In genomic region chr10:103590060-103590459, GRCh38 we compare ENCODE assay signal across 2 cellular contexts.
TF ChIP-seq lines count a peak whose summit lies in the region.

No MANE protein-coding gene starts in this region.

TF ChIP-seq in H1, 55 proteins besides CTCF, POLR2A, EP300 and RAD21:
- TF ChIP-seq HDAC2 (IDR thresholded peaks at IDR 0.05; ENCODE audit: borderline replicate concordance in 1 of 2, low read depth in 2 of 2, low read length in 2 of 2) (no peak), HDAC6 (IDR thresholded peaks at IDR 0.05; ENCODE audit: low read depth, low read length) (no peak), BRCA1 (IDR thresholded peaks at IDR 0.05; ENCODE audit: low read depth, low read length) (no peak), SP4 (IDR thresholded peaks at IDR 0.05; ENCODE audit: low read length) (no peak), TEAD4 (IDR thresholded peaks at IDR 0.05; ENCODE audit: low read depth, low read length) (no peak), BACH1 (IDR thresholded peaks at IDR 0.05; ENCODE audit: low read length) (no peak), RFX5 (IDR thresholded peaks at IDR 0.05; ENCODE audit: borderline replicate concordance, low read depth, low read length) (no peak), TCF12 (IDR thresholded peaks at IDR 0.05; ENCODE audit: low read depth, low read length) (no peak), EZH2 (IDR thresholded peaks at IDR 0.05; ENCODE audit: low read depth, low read length, severe bottlenecking) (no peak), FOSL1 (IDR thresholded peaks at IDR 0.05; ENCODE audit: insufficient read depth, low read depth, low read length) (no peak), CREB1 (IDR thresholded peaks at IDR 0.05) (no peak), RXRA (IDR thresholded peaks at IDR 0.05; ENCODE audit: insufficient read depth, low read depth, low read length) (no peak), POU5F1 (IDR thresholded peaks at IDR 0.05; ENCODE audit: low read depth, low read length) (no peak), KDM1A (IDR thresholded peaks at IDR 0.05; ENCODE audit: borderline replicate concordance, low read length) (no peak), NANOG (IDR thresholded peaks at IDR 0.05; ENCODE audit: insufficient read depth, low read depth, low read length, poor library complexity, severe bottlenecking) (no peak), KDM5A (IDR thresholded peaks at IDR 0.05; ENCODE audit: low read length) (no peak), ATF2 (IDR thresholded peaks at IDR 0.05; ENCODE audit: low read length) (no peak), RNF2 (IDR thresholded peaks at IDR 0.05; ENCODE audit: borderline replicate concordance, low read depth, low read length, missing control alignments, poor library complexity, severe bottlenecking) (no peak)
TF ChIP-seq in H1: peak in this region for 0.

TF ChIP-seq in HepG2, 621 proteins besides CTCF, POLR2A, EP300 and RAD21:
- TF ChIP-seq ATF7 (IDR thresholded peaks at IDR 0.05): no peak
- no peak for TF ChIP-seq ATF7 (CRISPR knock-in tag; IDR thresholded peaks at IDR 0.05)
- TF ChIP-seq ZSCAN25 (CRISPR knock-in tag; IDR thresholded peaks at IDR 0.05): no peak
- TF ChIP-seq ZNF772 (CRISPR knock-in tag; IDR thresholded peaks at IDR 0.05): no peak
- TF ChIP-seq ZBTB20 (CRISPR knock-in tag; IDR thresholded peaks at IDR 0.05; ENCODE audit: borderline replicate concordance, low read depth): no peak
- no peak for TF ChIP-seq ZNF460 (CRISPR knock-in tag; IDR thresholded peaks at IDR 0.05; ENCODE audit: borderline replicate concordance)
- no peak for TF ChIP-seq THAP7 (CRISPR knock-in tag; IDR thresholded peaks at IDR 0.05)
- TF ChIP-seq ZNF362 (CRISPR knock-in tag; IDR thresholded peaks at IDR 0.05; ENCODE audit: borderline replicate concordance): no peak
- TF ChIP-seq CHD2 (IDR thresholded peaks at IDR 0.05; ENCODE audit: low read depth, low read length): no peak
- TF ChIP-seq ZNF550 (CRISPR knock-in tag; IDR thresholded peaks at IDR 0.05; ENCODE audit: borderline replicate concordance): no peak
- TF ChIP-seq SP2 (CRISPR knock-in tag; IDR thresholded peaks at IDR 0.05): no peak
- TF ChIP-seq LBX2 (CRISPR knock-in tag; IDR thresholded peaks at IDR 0.05; ENCODE audit: borderline replicate concordance): no peak
- TF ChIP-seq ZFP90 (CRISPR knock-in tag; IDR thresholded peaks at IDR 0.05; ENCODE audit: borderline replicate concordance): no peak
- no peak for TF ChIP-seq HOMEZ (CRISPR knock-in tag; IDR thresholded peaks at IDR 0.05; ENCODE audit: low read depth)
- TF ChIP-seq SRY (CRISPR knock-in tag; IDR thresholded peaks at IDR 0.05): no peak
- no peak for TF ChIP-seq ZNF101 (CRISPR knock-in tag; IDR thresholded peaks at IDR 0.05; ENCODE audit: borderline replicate concordance, low read depth)
- TF ChIP-seq ZNF121 (CRISPR knock-in tag; IDR thresholded peaks at IDR 0.05): no peak
- TF ChIP-seq HDAC2 (CRISPR knock-in tag; IDR thresholded peaks at IDR 0.05): no peak
- no peak for TF ChIP-seq ZSCAN20 (CRISPR knock-in tag; IDR thresholded peaks at IDR 0.05; ENCODE audit: borderline replicate concordance)
- no peak for TF ChIP-seq ZNF143 (CRISPR knock-in tag; IDR thresholded peaks at IDR 0.05)
TF ChIP-seq in HepG2: peak in this region for 0.
